Comparison of ENCODE assay signal across 1 cellular context in the genomic region with DNA sequence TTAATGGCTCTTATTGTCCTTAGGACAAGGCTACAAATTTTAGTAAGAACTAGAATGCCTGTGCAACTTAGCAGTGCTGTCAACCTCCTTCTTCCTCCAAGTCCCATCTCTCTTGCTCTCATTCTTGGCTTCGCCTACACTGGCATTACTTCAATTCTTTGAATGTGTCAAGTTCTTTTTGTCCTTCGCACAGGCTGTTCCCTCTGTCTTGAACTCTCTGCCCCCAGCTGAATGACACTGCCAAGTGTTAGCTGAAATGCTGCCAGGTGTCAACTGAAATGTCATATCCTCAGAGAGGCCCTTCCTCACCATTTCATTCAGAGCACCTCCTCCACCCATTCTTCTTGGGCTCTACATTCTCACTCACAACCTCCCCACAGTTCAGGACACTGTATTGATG.
TF ChIP-seq lines count a peak whose summit lies in the region.

No MANE protein-coding gene starts in this region.

TF ChIP-seq in SK-N-SH treated with all-trans-retinoic acid at 6 μM for 48 hours, 23 proteins besides CTCF, POLR2A, EP300 and RAD21 (continued from another document):
- TF ChIP-seq, protein P1, sequence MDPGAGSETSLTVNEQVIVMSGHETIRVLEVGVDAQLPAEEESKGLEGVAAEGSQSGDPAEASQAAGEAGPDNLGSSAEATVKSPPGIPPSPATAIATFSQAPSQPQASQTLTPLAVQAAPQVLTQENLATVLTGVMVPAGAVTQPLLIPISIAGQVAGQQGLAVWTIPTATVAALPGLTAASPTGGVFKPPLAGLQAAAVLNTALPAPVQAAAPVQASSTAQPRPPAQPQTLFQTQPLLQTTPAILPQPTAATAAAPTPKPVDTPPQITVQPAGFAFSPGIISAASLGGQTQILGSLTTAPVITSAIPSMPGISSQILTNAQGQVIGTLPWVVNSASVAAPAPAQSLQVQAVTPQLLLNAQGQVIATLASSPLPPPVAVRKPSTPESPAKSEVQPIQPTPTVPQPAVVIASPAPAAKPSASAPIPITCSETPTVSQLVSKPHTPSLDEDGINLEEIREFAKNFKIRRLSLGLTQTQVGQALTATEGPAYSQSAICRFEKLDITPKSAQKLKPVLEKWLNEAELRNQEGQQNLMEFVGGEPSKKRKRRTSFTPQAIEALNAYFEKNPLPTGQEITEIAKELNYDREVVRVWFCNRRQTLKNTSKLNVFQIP (CRISPR knock-in tag; IDR thresholded peaks at IDR 0.05; ENCODE audit: borderline replicate concordance, low read depth), result no peak
- TF ChIP-seq, protein P2, sequence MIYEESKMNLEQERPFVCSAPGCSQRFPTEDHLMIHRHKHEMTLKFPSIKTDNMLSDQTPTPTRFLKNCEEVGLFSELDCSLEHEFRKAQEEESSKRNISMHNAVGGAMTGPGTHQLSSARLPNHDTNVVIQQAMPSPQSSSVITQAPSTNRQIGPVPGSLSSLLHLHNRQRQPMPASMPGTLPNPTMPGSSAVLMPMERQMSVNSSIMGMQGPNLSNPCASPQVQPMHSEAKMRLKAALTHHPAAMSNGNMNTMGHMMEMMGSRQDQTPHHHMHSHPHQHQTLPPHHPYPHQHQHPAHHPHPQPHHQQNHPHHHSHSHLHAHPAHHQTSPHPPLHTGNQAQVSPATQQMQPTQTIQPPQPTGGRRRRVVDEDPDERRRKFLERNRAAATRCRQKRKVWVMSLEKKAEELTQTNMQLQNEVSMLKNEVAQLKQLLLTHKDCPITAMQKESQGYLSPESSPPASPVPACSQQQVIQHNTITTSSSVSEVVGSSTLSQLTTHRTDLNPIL (CRISPR knock-in tag; IDR thresholded peaks at IDR 0.05; ENCODE audit: low read depth), result no peak
- TF ChIP-seq ZNF70 (CRISPR knock-in tag; IDR thresholded peaks at IDR 0.05) (no peak), CSDC2 (CRISPR knock-in tag; IDR thresholded peaks at IDR 0.05) (no peak), ZC3H10 (CRISPR knock-in tag; IDR thresholded peaks at IDR 0.05) (no peak)
- TF ChIP-seq, protein P3, sequence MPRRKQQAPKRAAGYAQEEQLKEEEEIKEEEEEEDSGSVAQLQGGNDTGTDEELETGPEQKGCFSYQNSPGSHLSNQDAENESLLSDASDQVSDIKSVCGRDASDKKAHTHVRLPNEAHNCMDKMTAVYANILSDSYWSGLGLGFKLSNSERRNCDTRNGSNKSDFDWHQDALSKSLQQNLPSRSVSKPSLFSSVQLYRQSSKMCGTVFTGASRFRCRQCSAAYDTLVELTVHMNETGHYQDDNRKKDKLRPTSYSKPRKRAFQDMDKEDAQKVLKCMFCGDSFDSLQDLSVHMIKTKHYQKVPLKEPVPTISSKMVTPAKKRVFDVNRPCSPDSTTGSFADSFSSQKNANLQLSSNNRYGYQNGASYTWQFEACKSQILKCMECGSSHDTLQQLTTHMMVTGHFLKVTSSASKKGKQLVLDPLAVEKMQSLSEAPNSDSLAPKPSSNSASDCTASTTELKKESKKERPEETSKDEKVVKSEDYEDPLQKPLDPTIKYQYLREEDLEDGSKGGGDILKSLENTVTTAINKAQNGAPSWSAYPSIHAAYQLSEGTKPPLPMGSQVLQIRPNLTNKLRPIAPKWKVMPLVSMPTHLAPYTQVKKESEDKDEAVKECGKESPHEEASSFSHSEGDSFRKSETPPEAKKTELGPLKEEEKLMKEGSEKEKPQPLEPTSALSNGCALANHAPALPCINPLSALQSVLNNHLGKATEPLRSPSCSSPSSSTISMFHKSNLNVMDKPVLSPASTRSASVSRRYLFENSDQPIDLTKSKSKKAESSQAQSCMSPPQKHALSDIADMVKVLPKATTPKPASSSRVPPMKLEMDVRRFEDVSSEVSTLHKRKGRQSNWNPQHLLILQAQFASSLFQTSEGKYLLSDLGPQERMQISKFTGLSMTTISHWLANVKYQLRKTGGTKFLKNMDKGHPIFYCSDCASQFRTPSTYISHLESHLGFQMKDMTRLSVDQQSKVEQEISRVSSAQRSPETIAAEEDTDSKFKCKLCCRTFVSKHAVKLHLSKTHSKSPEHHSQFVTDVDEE (CRISPR knock-in tag; IDR thresholded peaks at IDR 0.05), result no peak
